ENCODE assay signal across 19 cellular contexts in genomic region chr9:123473226-123473625, GRCh38.
A peak's percentile ranks its signal among the peaks of the same experiment; 100 is the strongest.
DNase-seq lines count a peak whose midpoint lies in the region; ATAC-seq and TF ChIP-seq lines count a peak whose summit lies in the region.
"Had no signal": no experiment of that assay in that cellular context is flagged by ENCODE, and none has a peak within 500 bp of the region (broad histone marks: within the 10 kb centered on the region; RNA-seq: fewer than 3 reads in every experiment).

No MANE protein-coding gene starts in this region.

- no peaks in the 10 kb centered on the region for H3K27me3 ChIP-seq in esophagus muscularis mucosa
- H3K27me3 ChIP-seq: BLaER1 treated with 17β-estradiol and CSF1 and Interleukin-3, amounts not matched to agents 10 nM and 100 nM; breast epithelium; vagina had no signal

- no peak for TF ChIP-seq POLR2A in esophagus muscularis mucosa (IDR thresholded peaks at IDR 0.05; ENCODE audit: low read depth)

- DNase-seq in D341Med (ENCODE audit: low spot score) (peak; percentile 56), NCI-H1417 treated with DMSO at 0.1 percent for 48 hours (lab: John Stamatoyannopoulos, UW) (peak; percentile 71), amygdala (lab: John Stamatoyannopoulos, UW) (peak in 36 of 56 donors; percentile 11 to 67 (median 37)), inferior parietal cortex (ENCODE audit: extremely low spot score) (peak; percentile 32), esophagus muscularis mucosa (ENCODE audit: extremely low spot score) (no peak)
- DNase-seq in activated CD4-positive, CD25-positive, alpha-beta regulatory T cell (lab: John Stamatoyannopoulos, UW): no peak
- DNase-seq: activated CD8-positive, alpha-beta memory T cell treated with anti-CD3 and anti-CD28 coated beads, Interleukin-2, amount 10 ng/mL, durations not matched to agents 7 days and 5 days; activated naive CD4-positive, alpha-beta T cell treated with anti-CD3 and anti-CD28 coated beads, Interleukin-2, amount 10 ng/mL, durations not matched to agents 7 days and 5 days; IMR-90; NCI-H1048; right cardiac atrium; stimulated activated CD4-positive, alpha-beta T cell treated with anti-CD3 and anti-CD28 coated beads, Interleukin-4, amount 100 ng/mL, for 1 hour had no signal

- H3K4me1 ChIP-seq in esophagus muscularis mucosa: peaks cover 0 to 7% (median 0%) of the 10 kb centered on the region in 4 donors
- H3K4me1 ChIP-seq: breast epithelium, vagina had no signal

- H3K9me3 ChIP-seq in esophagus muscularis mucosa: no peaks in the 10 kb centered on the region
- H3K9me3 ChIP-seq: BLaER1 treated with 17β-estradiol and CSF1 and Interleukin-3, amounts not matched to agents 10 nM and 100 nM; breast epithelium; vagina had no signal

- H3K27ac ChIP-seq in esophagus muscularis mucosa (replicated peaks in 1 of 4): no peak overlapping the region
- H3K27ac ChIP-seq: BLaER1 treated with 17β-estradiol and CSF1 and Interleukin-3, amounts not matched to agents 10 nM and 100 nM; breast epithelium; vagina; VCaP had no signal

- H3K4me3 ChIP-seq in esophagus muscularis mucosa: no peak overlapping the region
- H3K4me3 ChIP-seq: BLaER1 treated with 17β-estradiol and CSF1 and Interleukin-3, amounts not matched to agents 10 nM and 100 nM; breast epithelium; vagina had no signal

- ATAC-seq in HG03280 (IDR thresholded peaks at IDR 0.05; ENCODE audit: unreplicated experiment) (no peak), HG03439 (IDR thresholded peaks at IDR 0.05; ENCODE audit: unreplicated experiment) (no peak)
- ATAC-seq: activated CD8-positive, alpha-beta memory T cell treated with anti-CD3 and anti-CD28 coated beads, Interleukin-2, amount 10 ng/mL, durations not matched to agents 7 days and 5 days; stimulated activated effector memory CD8-positive, alpha-beta T cell treated with anti-CD3 and anti-CD28 coated beads, Interleukin-12 subunit alpha, Interleukin-12 subunit beta, amount 100 ng/mL, for 72 hours had no signal

- intact Hi-C loops in esophagus muscularis mucosa (cut with DNase I): no loop called here

- no peak for TF ChIP-seq CTCF in esophagus muscularis mucosa (IDR thresholded peaks at IDR 0.05)

- no peaks in the 10 kb centered on the region for H3K36me3 ChIP-seq in esophagus muscularis mucosa
- H3K36me3 ChIP-seq: breast epithelium, vagina had no signal

- WGBS in esophagus muscularis mucosa: 82% methylated on average over 8 of the region's 8 CpGs

- TF ChIP-seq EP300 in esophagus muscularis mucosa (IDR thresholded peaks at IDR 0.05): no peak

Comparison
In these comparisons a context has a peak if more than half of its experiments do, and no peak if none do; other contexts are left out.
1. DNase-seq: peak in D341Med (single experiment), NCI-H1417 treated with DMSO at 0.1 percent for 48 hours (single experiment), amygdala (36 of 56) and inferior parietal cortex (single experiment); none in activated CD4-positive, CD25-positive, alpha-beta regulatory T cell (0 of 4) and esophagus muscularis mucosa (single experiment).